ENCODE assay signal across 9 cellular contexts in genomic region chr2:185628985-185629384, GRCh38.
DNase-seq lines count a peak whose midpoint lies in the region; ATAC-seq and TF ChIP-seq lines count a peak whose summit lies in the region.
"Had no signal": no experiment of that assay in that cellular context is flagged by ENCODE, and none has a peak within 500 bp of the region (broad histone marks: within the 10 kb centered on the region; RNA-seq: fewer than 3 reads in every experiment).

No MANE protein-coding gene starts in this region.

- no peak overlapping the region for H3K4me3 ChIP-seq in mesendoderm (ENCODE audit: low read length)

- no peaks in the 10 kb centered on the region for H3K79me2 ChIP-seq in mesendoderm (ENCODE audit: control insufficient read depth, insufficient read depth, low read length)

- H3K27ac ChIP-seq in mesendoderm (ENCODE audit: low read depth, low read length) = no peak overlapping the region
- H3K27ac ChIP-seq: HL-60 had no signal

- no peak overlapping the region for H2BK120ac ChIP-seq in mesendoderm (ENCODE audit: low read depth, low read length)

- peak; percentile 68 for DNase-seq in SK-MEL-5 (ENCODE audit: low read depth, low spot score)
- peak; percentile 86 for DNase-seq in mesendoderm
- no peak for DNase-seq in ureter (ENCODE audit: low spot score)
- no peak for DNase-seq in NCI-H2029 (lab: John Stamatoyannopoulos, UW)
- DNase-seq: dermis blood vessel endothelial cell had no signal

- H4K8ac ChIP-seq in mesendoderm (ENCODE audit: low read depth, low read length) = no peak overlapping the region

- H3K4ac ChIP-seq in mesendoderm (ENCODE audit: low read depth, low read length) = no peak overlapping the region

- H4K5ac ChIP-seq in mesendoderm (ENCODE audit: low read length) = no peak overlapping the region

- no peak overlapping the region for H2AK5ac ChIP-seq in mesendoderm (ENCODE audit: low read length)

- no peak overlapping the region for H3K18ac ChIP-seq in mesendoderm (ENCODE audit: low read length)

- H2BK15ac ChIP-seq in mesendoderm (replicated peaks; ENCODE audit: low read depth) = no peak overlapping the region

- ATAC-seq in GM18505 (IDR thresholded peaks at IDR 0.05; ENCODE audit: unreplicated experiment) = peak; percentile 70
- ATAC-seq in HG02759 (IDR thresholded peaks at IDR 0.05; ENCODE audit: unreplicated experiment) = peak; percentile 48
- no peak for ATAC-seq in esophagus mucosa

- TF ChIP-seq POLR2A in GM18505 (IDR thresholded peaks at IDR 0.05; ENCODE audit: borderline replicate concordance, extremely low read depth, insufficient read depth, insufficient read length) = no peak

- H3K4me2 ChIP-seq in mesendoderm (ENCODE audit: low read length) = no peak overlapping the region

- no peaks in the 10 kb centered on the region for H3K79me1 ChIP-seq in mesendoderm (ENCODE audit: low read length)

- H3K9ac ChIP-seq in mesendoderm (ENCODE audit: low read length) = no peak overlapping the region

- H2BK5ac ChIP-seq in mesendoderm (ENCODE audit: low read length) = no peak overlapping the region

- no peaks in the 10 kb centered on the region for H3K27me3 ChIP-seq in mesendoderm (ENCODE audit: insufficient read depth, low read length, poor library complexity)

- in situ Hi-C loops in SK-MEL-5 (cut with HindIII; ENCODE audit: low pct_unique_long_range_greater_than_20kb, low sequenced_read_pairs) = no loop called here

- H3K56ac ChIP-seq in mesendoderm (ENCODE audit: low read length) = no peak overlapping the region

- no peak overlapping the region for H3K23ac ChIP-seq in mesendoderm (ENCODE audit: low read length)

- H3K36me3 ChIP-seq in mesendoderm (ENCODE audit: control insufficient read depth, insufficient read depth, low read length) = no peaks in the 10 kb centered on the region

- no CpG with 5 or more reads among the region's 5 CpGs for WGBS in mesendoderm (ENCODE audit: extremely low coverage, insufficient coverage, low lambda C conversion rate)

- H3K4me1 ChIP-seq in mesendoderm (ENCODE audit: control insufficient read depth, low read depth, low read length) = no peaks in the 10 kb centered on the region

Comparison
In these comparisons a context has a peak if more than half of its experiments do, and no peak if none do; other contexts are left out.
1. DNase-seq: peak in SK-MEL-5 (single experiment) and mesendoderm (single experiment); none in ureter (single experiment) and NCI-H2029 (single experiment).